ENCODE assay signal across 15 cellular contexts in the genomic region with DNA sequence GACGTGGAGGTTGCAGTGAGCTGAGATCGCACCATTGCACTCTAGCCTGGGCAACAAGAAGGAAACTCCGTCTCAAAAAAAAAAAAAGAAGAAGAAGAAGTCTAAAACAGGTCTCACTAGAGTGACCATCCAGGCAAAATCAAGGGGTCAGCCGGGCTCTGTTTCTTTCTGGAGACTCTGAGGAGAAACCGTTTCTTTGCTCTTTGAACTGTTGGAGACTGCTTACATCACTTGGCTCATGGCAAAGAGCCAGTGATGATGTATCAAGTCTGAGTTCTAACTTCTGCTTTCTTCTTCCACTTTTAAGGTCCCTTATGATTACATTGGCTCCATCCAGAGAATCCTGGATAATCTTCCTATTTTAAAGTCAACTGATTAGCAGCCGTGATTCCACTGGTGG.
A peak's percentile ranks its signal among the peaks of the same experiment; 100 is the strongest.
DNase-seq lines count a peak whose midpoint lies in the region; ATAC-seq and TF ChIP-seq lines count a peak whose summit lies in the region.
"Had no signal": no experiment of that assay in that cellular context is flagged by ENCODE, and none has a peak within 500 bp of the region (broad histone marks: within the 10 kb centered on the region; RNA-seq: fewer than 3 reads in every experiment).

No MANE protein-coding gene starts in this region.

- H3K4me3 ChIP-seq in coronary artery: no peak overlapping the region
- H3K4me3 ChIP-seq: ovary had no signal

- ATAC-seq in left ventricle myocardium superior (peak; percentile 60), sciatic nerve (peak; percentile 83), HG03354 (IDR thresholded peaks at IDR 0.05; ENCODE audit: poor library complexity, severe bottlenecking, unreplicated experiment) (no peak)
- ATAC-seq: stimulated activated naive CD8-positive, alpha-beta T cell treated with anti-CD3 and anti-CD28 coated beads, Interleukin-15, amount 100 ng/mL, for 72 hours had no signal

- no peak overlapping the region for H3K27ac ChIP-seq in coronary artery
- H3K27ac ChIP-seq: ovary had no signal

- peak; percentile 15 for DNase-seq in KG1 (lab: John Stamatoyannopoulos, UW)
- peak; percentile 65 for DNase-seq in RPMI7951 (ENCODE audit: low read depth)
- DNase-seq in left ventricle myocardium superior: no peak
- DNase-seq in sciatic nerve (ENCODE audit: low spot score): peak; percentile 69
- DNase-seq in COLO829 (ENCODE audit: low spot score): no peak
- DNase-seq in coronary artery (ENCODE audit: low spot score): no peak
- DNase-seq in stimulated activated naive CD4-positive, alpha-beta T cell treated with Interleukin-2 at 50 U/mL for 16 hours (lab: John Stamatoyannopoulos, UW): no peak
- DNase-seq: activated naive CD4-positive, alpha-beta T cell treated with anti-CD3 and anti-CD28 coated beads for 36 hours; CD4-positive, CD25-positive, alpha-beta regulatory T cell; NCI-H2081 treated with DMSO at 0.1 percent for 48 hours; stimulated activated CD4-positive, alpha-beta T cell treated with anti-CD3 and anti-CD28 coated beads, Interleukin-4, amount 100 ng/mL, for 24 hours; stimulated activated naive CD8-positive, alpha-beta T cell treated with anti-CD3 and anti-CD28 coated beads, Interleukin-15, amount 100 ng/mL, for 72 hours; T-helper 9 cell had no signal

- TF ChIP-seq CTCF in coronary artery (IDR thresholded peaks at IDR 0.05): no peak

- intact Hi-C loops in left ventricle myocardium superior (cut with micrococcal nuclease) (no loop called here), sciatic nerve (cut with DNase I) (no loop called here)

Comparison
In these comparisons a context has a peak if more than half of its experiments do, and no peak if none do; other contexts are left out.
1. DNase-seq: peak in KG1 (single experiment), RPMI7951 (single experiment) and sciatic nerve (single experiment); none in left ventricle myocardium superior (single experiment), COLO829 (single experiment), coronary artery (single experiment) and stimulated activated naive CD4-positive, alpha-beta T cell treated with Interleukin-2 at 50 U/mL for 16 hours (single experiment).